In the genomic region with DNA sequence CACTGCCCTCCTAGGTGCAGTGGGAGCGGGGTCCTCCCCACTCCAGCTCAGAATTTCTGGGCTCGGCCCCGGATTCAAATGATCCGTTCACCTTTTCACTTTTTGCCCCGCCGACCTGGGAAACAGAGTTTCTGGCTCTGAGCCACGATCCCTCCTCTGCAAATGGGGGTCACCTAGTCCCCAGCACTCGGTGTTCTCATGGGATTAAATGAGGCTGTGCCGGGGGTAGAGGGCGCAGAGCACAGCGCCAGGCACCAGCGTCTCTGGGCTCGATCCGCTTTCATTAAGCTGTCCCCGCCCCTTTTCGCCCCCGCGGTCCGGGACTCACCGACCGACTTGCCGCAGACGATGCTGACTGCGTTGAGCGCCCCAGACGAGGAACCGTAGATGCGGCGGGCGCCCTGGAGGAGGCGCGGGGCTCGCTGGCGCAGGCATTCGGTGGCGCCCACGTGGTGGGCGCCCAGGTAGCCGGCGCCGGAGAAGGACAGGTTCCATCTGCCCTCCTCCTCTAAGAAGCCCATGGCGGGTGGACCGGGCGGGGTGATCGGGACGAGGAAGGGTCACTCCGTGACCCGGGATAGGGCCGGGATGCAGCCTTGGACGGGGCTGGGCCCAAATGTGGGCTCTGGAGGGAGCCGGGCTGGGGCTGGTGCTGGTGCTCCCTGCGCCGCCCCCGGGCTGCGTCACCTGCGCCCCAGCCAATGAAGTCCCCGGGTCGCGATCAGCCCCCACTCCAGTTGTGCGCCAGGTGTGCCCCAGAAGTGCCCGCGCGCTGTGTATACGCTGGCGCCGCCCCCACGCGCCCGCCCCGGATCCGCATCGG, we compare ENCODE assay signal across 10 cellular contexts. TPM values are rescaled to one million over a fixed set of nuclear protein-coding genes. Genes with fewer than 3 reads are reported as not detected.
DNase-seq lines count a peak whose midpoint lies in the region; ATAC-seq and TF ChIP-seq lines count a peak whose summit lies in the region.
"Had no signal": no experiment of that assay in that cellular context is flagged by ENCODE, and none has a peak within 500 bp of the region (broad histone marks: within the 10 kb centered on the region; RNA-seq: fewer than 3 reads in every experiment).

A gene with protein sequence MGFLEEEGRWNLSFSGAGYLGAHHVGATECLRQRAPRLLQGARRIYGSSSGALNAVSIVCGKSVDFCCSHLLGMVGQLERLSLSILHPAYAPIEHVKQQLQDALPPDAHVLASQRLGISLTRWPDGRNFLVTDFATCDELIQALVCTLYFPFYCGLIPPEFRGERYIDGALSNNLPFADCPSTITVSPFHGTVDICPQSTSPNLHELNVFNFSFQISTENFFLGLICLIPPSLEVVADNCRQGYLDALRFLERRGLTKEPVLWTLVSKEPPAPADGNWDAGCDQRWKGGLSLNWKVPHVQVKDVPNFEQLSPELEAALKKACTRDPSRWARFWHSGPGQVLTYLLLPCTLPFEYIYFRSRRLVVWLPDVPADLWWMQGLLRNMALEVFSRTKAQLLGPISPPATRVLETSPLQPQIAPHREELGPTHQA (minus strand): TSS at position 654 of the 823 bp plus-strand sequence. CDS start 133 bp downstream, at position 521.

- H3K27me3 Mint-ChIP-seq in glutamatergic neuron (ENCODE audit: unreplicated experiment): peaks cover 7% of the 10 kb centered on the region

- intact Hi-C loops in Panc1 (cut with micrococcal nuclease; ENCODE audit: unreplicated experiment): no loop called here

- no peaks in the 10 kb centered on the region for H3K9me3 Mint-ChIP-seq in glutamatergic neuron (ENCODE audit: unreplicated experiment)

- no TSS peak for BruUV-seq in Panc1 (replicated peaks; lab: Mats Ljungman, UMichigan)

- H3K27ac Mint-ChIP-seq in glutamatergic neuron (ENCODE audit: unreplicated experiment): no peak within 1 kb of the TSS

- CTCF ChIA-PET in Panc1 (lab: Charles Lee): no interaction called here

- H3K9me3 ChIP-seq in Panc1 (ENCODE audit: control insufficient read depth, insufficient read depth, low read depth, low read length) (no peaks in the 10 kb centered on the region), Peyer's patch (no peaks in the 10 kb centered on the region)
- H3K9me3 ChIP-seq: MG63 had no signal

- H3K27me3 ChIP-seq in Panc1 (ENCODE audit: control insufficient read depth, insufficient read depth, low read length) (no peaks in the 10 kb centered on the region; the same call in 1 of the 2 replicates), Peyer's patch (peaks cover 0 to 18% of the 10 kb centered on the region in 2 donors)

- H3K4me1 ChIP-seq in Panc1 (ENCODE audit: control insufficient read depth, insufficient read depth, low read length): no peaks in the 10 kb centered on the region
- no peaks in the 10 kb centered on the region for H3K4me1 ChIP-seq in Peyer's patch

- H3K36me3 Mint-ChIP-seq in glutamatergic neuron (ENCODE audit: unreplicated experiment): no peaks in the 10 kb centered on the region

- no peak within 1 kb of the TSS for H3K4me3 Mint-ChIP-seq in glutamatergic neuron (ENCODE audit: unreplicated experiment)

- DNase-seq in NCI-H748 (lab: John Stamatoyannopoulos, UW; ENCODE audit: unreplicated experiment): peak; percentile 55
- no peak for DNase-seq in NCI-H748 treated with DMSO at 0.1 percent for 48 hours (lab: John Stamatoyannopoulos, UW)
- no peak for DNase-seq in Panc1 (ENCODE audit: low read depth, low spot score)
- peak; percentile 43 for DNase-seq in glutamatergic neuron
- peak; percentile 27 for DNase-seq in stimulated activated CD4-positive, alpha-beta T cell treated with anti-CD3 and anti-CD28 coated beads, Interleukin-12 subunit alpha, Interleukin-12 subunit beta, amount 100 ng/mL, for 4 hours
- no peak for DNase-seq in erythroblast (lab: John Stamatoyannopoulos, UW)
- DNase-seq in epidermal melanocyte (ENCODE audit: insufficient read length, low spot score): no peak
- no peak for DNase-seq in Peyer's patch
- DNase-seq: MG63 had no signal

- POLR2A ChIA-PET in Panc1 (lab: Charles Lee): no interaction called here

- H3K27ac ChIP-seq in Panc1 (ENCODE audit: low read length) (no peak within 1 kb of the TSS), Peyer's patch (no peak within 1 kb of the TSS)

- ATAC-seq in Panc1: no peak

- TF ChIP-seq POLR2A in erythroblast (IDR thresholded peaks at IDR 0.05; ENCODE audit: low read length) (no peak), Peyer's patch (IDR thresholded peaks at IDR 0.05) (no peak)

- H3K4me3 ChIP-seq in Panc1 (ENCODE audit: low read depth in 2 of 2, low read length in 2 of 2) (peak within 1 kb of the TSS; percentile 15 to 21; a peak in 3 of 4 replicates), Peyer's patch (no peak within 1 kb of the TSS)
- H3K4me3 ChIP-seq: MG63 had no signal

- TF ChIP-seq CTCF in Panc1 (IDR thresholded peaks at IDR 0.05) (no peak), glutamatergic neuron (IDR thresholded peaks at IDR 0.05; ENCODE audit: partially characterized antibody, unreplicated experiment) (no peak), Peyer's patch (IDR thresholded peaks at IDR 0.05) (no peak)

- in situ Hi-C loops in Panc1 (cut with HindIII; ENCODE audit: low pct_unique_long_range_greater_than_20kb, low sequenced_read_pairs): no loop called here

- no peaks in the 10 kb centered on the region for H3K4me1 Mint-ChIP-seq in glutamatergic neuron (ENCODE audit: low read depth, unreplicated experiment)

- no peaks in the 10 kb centered on the region for H3K36me3 ChIP-seq in Panc1 (ENCODE audit: control insufficient read depth, insufficient read depth, low read length)
- H3K36me3 ChIP-seq in Peyer's patch: no peaks in the 10 kb centered on the region
- H3K36me3 ChIP-seq: MG63 had no signal

RNA-seq across cellular contexts. Expression of the gene that starts here (rescaled TPM):
- not detected for total RNA-seq in Panc1 (2021; ENCODE audit: unreplicated experiment)
- 0.11 TPM for polyA plus RNA-seq in Panc1 (2012; ENCODE audit: insufficient read length)
- total RNA-seq in glutamatergic neuron (ENCODE audit: unreplicated experiment): not detected
- not detected for total RNA-seq in Peyer's patch
- total RNA-seq: SK-MEL-5 had no signal

Comparison
In these comparisons a context has a peak if more than half of its experiments do, and no peak if none do; other contexts are left out.
1. DNase-seq: peak in NCI-H748 (single experiment) and stimulated activated CD4-positive, alpha-beta T cell treated with anti-CD3 and anti-CD28 coated beads, Interleukin-12 subunit alpha, Interleukin-12 subunit beta, amount 100 ng/mL, for 4 hours (single experiment); none in NCI-H748 treated with DMSO at 0.1 percent for 48 hours (single experiment), Panc1 (single experiment), erythroblast (0 of 2), epidermal melanocyte (single experiment) and Peyer's patch (0 of 3).
2. Peak in DNase-seq in glutamatergic neuron; RNA of the gene not detected or under 1 TPM.
3. H3K4me3 ChIP-seq: peak in Panc1 (2 of 2); none in Peyer's patch (0 of 4).